In the genomic region with DNA sequence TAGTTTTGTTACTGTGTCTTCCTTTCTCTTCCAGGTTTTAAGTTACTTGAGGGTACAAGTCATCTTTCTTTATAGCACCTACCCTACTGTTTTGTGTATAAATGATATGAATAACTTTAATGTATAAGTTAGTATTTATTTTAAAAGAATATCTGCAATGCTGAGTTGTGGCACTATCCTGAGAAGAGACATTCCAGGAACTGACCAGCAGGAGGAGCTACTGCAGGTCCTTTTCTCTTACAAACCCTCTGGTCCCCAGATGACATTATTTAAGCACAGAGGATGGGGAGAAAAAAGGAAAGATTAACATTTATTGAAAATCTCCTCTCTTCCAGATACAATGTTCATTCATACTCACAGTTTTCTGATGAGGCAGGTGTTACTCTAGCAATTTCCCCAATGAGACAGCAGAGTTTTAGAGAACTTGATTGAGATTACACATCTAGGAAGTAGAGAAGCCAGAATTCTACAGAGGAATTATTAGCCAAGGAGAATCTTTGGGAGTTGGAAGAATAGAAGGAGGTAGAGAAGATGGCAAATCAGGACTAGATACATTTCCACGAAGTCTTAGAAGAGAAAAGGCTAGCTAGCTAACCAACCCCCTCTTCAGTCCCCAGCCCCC, we compare ENCODE assay signal across 8 cellular contexts.
DNase-seq lines count a peak whose midpoint lies in the region; ATAC-seq, FAIRE-seq and TF ChIP-seq lines count a peak whose summit lies in the region.

No MANE protein-coding gene starts in this region.

- peak; percentile 89 for ATAC-seq in GM18502 (IDR thresholded peaks at IDR 0.05; ENCODE audit: poor library complexity, unreplicated experiment)
- no peak for ATAC-seq in lung (ENCODE audit: insufficient read depth, low FRiP score)

- no peak overlapping the region for H3K9ac ChIP-seq in astrocyte (ENCODE audit: low read length)

- TF ChIP-seq CTCF in astrocyte (IDR thresholded peaks at IDR 0.05; ENCODE audit: insufficient read depth, low read depth, low read length) = peak; percentile 52
- peak; percentile 21 for TF ChIP-seq CTCF in lung (IDR thresholded peaks at IDR 0.05; ENCODE audit: control extremely low read depth, extremely low read depth)

- DNase-seq in Ammon's horn (ENCODE audit: low spot score) (peak; percentile 58), HK-2 (ENCODE audit: unreplicated experiment) (peak; percentile 2), astrocyte (ENCODE audit: low read depth) (no peak), lung (ENCODE audit: low spot score) (no peak), MG63 (no peak), hepatic stellate cell (ENCODE audit: low spot score) (no peak)
- no peak for DNase-seq in activated T-helper 2 cell treated with anti-CD3 and anti-CD28 coated beads, Interferon-gamma antibody, Interleukin-2, Interleukin-4, amounts not matched to agents 10 μg/mL and 5 μg/mL and 100 μg/mL, durations not matched to agents 14 hours and 24 hours and 36 hours (ENCODE audit: low spot score)

- H2AFZ ChIP-seq in astrocyte (ENCODE audit: low read depth, low read length) = no peak overlapping the region

- WGBS in lung, 2 donors = 37 to 42% methylated on average over 1 of the region's 1 CpG

- H3K36me3 ChIP-seq in astrocyte (ENCODE audit: insufficient read depth, low read length) = no peaks in the 10 kb centered on the region
- H3K36me3 ChIP-seq in lung (ENCODE audit: control insufficient read depth in 2 of 2, insufficient read depth in 2 of 2, low read length in 2 of 2) = no peaks in the 10 kb centered on the region
- H3K36me3 ChIP-seq in MG63 = no peaks in the 10 kb centered on the region

- H3K36me3 Mint-ChIP-seq in astrocyte (ENCODE audit: low read depth, unreplicated experiment) = no peaks in the 10 kb centered on the region
- H3K36me3 Mint-ChIP-seq in activated T-helper 2 cell treated with anti-CD3 and anti-CD28 coated beads, Interferon-gamma antibody, Interleukin-2, Interleukin-4, amounts not matched to agents 10 μg/mL and 5 μg/mL and 100 μg/mL, durations not matched to agents 14 hours and 24 hours and 36 hours (ENCODE audit: low read depth) = no peaks in the 10 kb centered on the region

- no peak overlapping the region for H3K4me3 Mint-ChIP-seq in astrocyte (ENCODE audit: unreplicated experiment)
- no peak overlapping the region for H3K4me3 Mint-ChIP-seq in activated T-helper 2 cell treated with anti-CD3 and anti-CD28 coated beads, Interferon-gamma antibody, Interleukin-2, Interleukin-4, amounts not matched to agents 10 μg/mL and 5 μg/mL and 100 μg/mL, durations not matched to agents 14 hours and 24 hours and 36 hours (ENCODE audit: low read depth)

- H3K27ac ChIP-seq in astrocyte (ENCODE audit: low read depth, low read length) (no peak overlapping the region), lung (ENCODE audit: low read depth in 1 of 2, low read length in 1 of 2) (no peak overlapping the region)

- H3K4me1 Mint-ChIP-seq in astrocyte (ENCODE audit: low read depth, unreplicated experiment) = no peaks in the 10 kb centered on the region
- no peaks in the 10 kb centered on the region for H3K4me1 Mint-ChIP-seq in activated T-helper 2 cell treated with anti-CD3 and anti-CD28 coated beads, Interferon-gamma antibody, Interleukin-2, Interleukin-4, amounts not matched to agents 10 μg/mL and 5 μg/mL and 100 μg/mL, durations not matched to agents 14 hours and 24 hours and 36 hours (ENCODE audit: low read depth)

- H4K20me1 ChIP-seq in astrocyte (ENCODE audit: insufficient read depth, low read length) = no peaks in the 10 kb centered on the region

- H3K4me2 ChIP-seq in astrocyte (ENCODE audit: low read length) = no peak overlapping the region

- FAIRE-seq in astrocyte (lab: Jason Lieb, UNC) = no peak

- H3K9me3 ChIP-seq in astrocyte (ENCODE audit: insufficient read depth, low read depth, low read length) = no peaks in the 10 kb centered on the region
- H3K9me3 ChIP-seq in lung (ENCODE audit: control insufficient read depth in 2 of 2, insufficient read depth in 1 of 2, low read length in 1 of 2) = no peaks in the 10 kb centered on the region
- H3K9me3 ChIP-seq in MG63 = no peaks in the 10 kb centered on the region

- no peaks in the 10 kb centered on the region for H3K4me1 ChIP-seq in astrocyte (ENCODE audit: insufficient read depth, low read length)
- no peaks in the 10 kb centered on the region for H3K4me1 ChIP-seq in lung (ENCODE audit: control insufficient read depth in 2 of 2, insufficient read depth in 2 of 2, low read length in 2 of 2)

- H3K27me3 Mint-ChIP-seq in astrocyte (ENCODE audit: low read depth, unreplicated experiment) = no peaks in the 10 kb centered on the region
- no peaks in the 10 kb centered on the region for H3K27me3 Mint-ChIP-seq in activated T-helper 2 cell treated with anti-CD3 and anti-CD28 coated beads, Interferon-gamma antibody, Interleukin-2, Interleukin-4, amounts not matched to agents 10 μg/mL and 5 μg/mL and 100 μg/mL, durations not matched to agents 14 hours and 24 hours and 36 hours (ENCODE audit: low read depth)

- H3K4me3 ChIP-seq in astrocyte (ENCODE audit: insufficient read depth, low read depth, low read length) (no peak overlapping the region), lung (no peak overlapping the region), MG63 (no peak overlapping the region)

- H3K9me3 Mint-ChIP-seq in astrocyte (ENCODE audit: unreplicated experiment) = peaks cover 5% of the 10 kb centered on the region
- H3K9me3 Mint-ChIP-seq in activated T-helper 2 cell treated with anti-CD3 and anti-CD28 coated beads, Interferon-gamma antibody, Interleukin-2, Interleukin-4, amounts not matched to agents 10 μg/mL and 5 μg/mL and 100 μg/mL, durations not matched to agents 14 hours and 24 hours and 36 hours = no peaks in the 10 kb centered on the region

- no peaks in the 10 kb centered on the region for H3K79me2 ChIP-seq in astrocyte (ENCODE audit: insufficient read depth, low read length)

- H3K27ac Mint-ChIP-seq in astrocyte (ENCODE audit: unreplicated experiment) = no peak overlapping the region
- H3K27ac Mint-ChIP-seq in activated T-helper 2 cell treated with anti-CD3 and anti-CD28 coated beads, Interferon-gamma antibody, Interleukin-2, Interleukin-4, amounts not matched to agents 10 μg/mL and 5 μg/mL and 100 μg/mL, durations not matched to agents 14 hours and 24 hours and 36 hours = no peak overlapping the region

- H3K27me3 ChIP-seq in astrocyte (ENCODE audit: insufficient read depth, low read length) (no peaks in the 10 kb centered on the region), lung (ENCODE audit: control insufficient read depth, insufficient read depth) (no peaks in the 10 kb centered on the region), MG63 (no peaks in the 10 kb centered on the region; the same call in 1 of the 2 replicates)

- intact Hi-C loops in activated T-helper 2 cell treated with anti-CD3 and anti-CD28 coated beads, Interferon-gamma antibody, Interleukin-2, Interleukin-4, amounts not matched to agents 10 μg/mL and 5 μg/mL and 100 μg/mL, durations not matched to agents 14 hours and 24 hours and 36 hours (cut with micrococcal nuclease) = loop anchor here (2.0 kb wide), 1 partner anchor 512 kb away; no protein-coding TSS in a partner anchor

Comparison
In these comparisons a context has a peak if more than half of its experiments do, and no peak if none do; other contexts are left out.
1. DNase-seq: peak in Ammon's horn (single experiment) and HK-2 (single experiment); none in astrocyte (single experiment), lung (single experiment), MG63 (single experiment), activated T-helper 2 cell treated with anti-CD3 and anti-CD28 coated beads, Interferon-gamma antibody, Interleukin-2, Interleukin-4, amounts not matched to agents 10 μg/mL and 5 μg/mL and 100 μg/mL, durations not matched to agents 14 hours and 24 hours and 36 hours (single experiment) and hepatic stellate cell (single experiment).